Comparison of ENCODE assay signal across 19 cellular contexts in genomic region chr22:48880749-48881148, GRCh38.
DNase-seq lines count a peak whose midpoint lies in the region; ATAC-seq, FAIRE-seq and TF ChIP-seq lines count a peak whose summit lies in the region.
"Had no signal": no experiment of that assay in that cellular context is flagged by ENCODE, and none has a peak within 500 bp of the region (broad histone marks: within the 10 kb centered on the region; RNA-seq: fewer than 3 reads in every experiment).

No MANE protein-coding gene starts in this region.

- TF ChIP-seq POLR2A in K562 (conservative IDR thresholded peaks at IDR 0.05) (no peak), sigmoid colon (IDR thresholded peaks at IDR 0.05) (no peak)

- in situ Hi-C loops in K562 (cut with MboI), result no loop called here

- TF ChIP-seq CTCF in K562 (IDR thresholded peaks at IDR 0.05 in 2 of 3, conservative IDR thresholded peaks at IDR 0.05 in 1 of 3; ENCODE audit: insufficient read depth in 2 of 3, low read depth in 1 of 3, low read length in 3 of 3) (no peak), left lung (IDR thresholded peaks at IDR 0.05) (no peak), sigmoid colon (IDR thresholded peaks at IDR 0.05) (no peak)

- no peak overlapping the region for H3K4me2 ChIP-seq in K562 (ENCODE audit: insufficient read depth, low read length)
- H3K4me2 ChIP-seq: BLaER1 treated with 17β-estradiol and CSF1 and Interleukin-3, amounts not matched to agents 10 nM and 100 nM had no signal

- H3K4me1 ChIP-seq in K562 (replicated peaks in 1 of 2; ENCODE audit: control insufficient read depth in 2 of 2, insufficient read depth in 2 of 2, low read length in 2 of 2) (no peaks in the 10 kb centered on the region), left lung (no peaks in the 10 kb centered on the region), sigmoid colon (no peaks in the 10 kb centered on the region)
- H3K4me1 ChIP-seq: BLaER1 treated with 17β-estradiol and CSF1 and Interleukin-3, amounts not matched to agents 10 nM and 100 nM; HAP-1 had no signal

- ATAC-seq in K562 (no peak), left lung (no peak), GM18502 (IDR thresholded peaks at IDR 0.05; ENCODE audit: poor library complexity, unreplicated experiment) (no peak), GM21447 (IDR thresholded peaks at IDR 0.05; ENCODE audit: unreplicated experiment) (no peak)

- H3K27me3 ChIP-seq in K562 (ENCODE audit: control insufficient read depth in 2 of 2, insufficient read depth in 2 of 2, low read length in 2 of 2) (no peaks in the 10 kb centered on the region; a peak in 1 of 5 replicates), left lung (peaks cover 0 to 38% of the 10 kb centered on the region in 2 donors), sigmoid colon (peaks cover 2 to 30% (median 24%) of the 10 kb centered on the region in 3 donors)

- no peak overlapping the region for H3K9ac ChIP-seq in K562 (ENCODE audit: insufficient read depth in 1 of 2, low read depth in 2 of 2, low read length in 2 of 2)
- H3K9ac ChIP-seq: BLaER1 treated with 17β-estradiol and CSF1 and Interleukin-3, amounts not matched to agents 10 nM and 100 nM had no signal

- no peak for FAIRE-seq in K562 (lab: Jason Lieb, UNC)
- FAIRE-seq: GM18507 had no signal

- H3K9me3 ChIP-seq in K562 (replicated peaks; ENCODE audit: control insufficient read depth, insufficient read depth, low read depth, low read length), result no peaks in the 10 kb centered on the region
- H3K9me3 ChIP-seq in left lung, result no peaks in the 10 kb centered on the region
- no peaks in the 10 kb centered on the region for H3K9me3 ChIP-seq in sigmoid colon
- H3K9me3 ChIP-seq: BLaER1 treated with 17β-estradiol and CSF1 and Interleukin-3, amounts not matched to agents 10 nM and 100 nM; HAP-1 had no signal

- H3K4me3 ChIP-seq in K562 (no peak overlapping the region), left lung (no peak overlapping the region), sigmoid colon (no peak overlapping the region)
- H3K4me3 ChIP-seq: BLaER1 treated with 17β-estradiol and CSF1 and Interleukin-3, amounts not matched to agents 10 nM and 100 nM; HAP-1 had no signal

- POLR2A ChIA-PET in K562 (lab: Yijun Ruan, JAX), result no interaction called here

- H3K79me2 ChIP-seq in K562 (ENCODE audit: control insufficient read depth, insufficient read depth, low read length), result no peaks in the 10 kb centered on the region

- no TSS peak for BruUV-seq in K562 (replicated peaks; lab: Mats Ljungman, UMichigan)

- 3% methylated on average over 6 of the region's 11 CpGs for WGBS in K562 (ENCODE audit: insufficient coverage, low coverage, missing lambda C conversion rate)
- WGBS in sigmoid colon, 2 donors, result 90 to 92% methylated on average over 11 of the region's 11 CpGs

- no peaks in the 10 kb centered on the region for H3K36me3 ChIP-seq in K562 (ENCODE audit: control insufficient read depth, insufficient read depth, low read length)
- H3K36me3 ChIP-seq in left lung, result no peaks in the 10 kb centered on the region
- no peaks in the 10 kb centered on the region for H3K36me3 ChIP-seq in sigmoid colon
- H3K36me3 ChIP-seq: BLaER1 treated with 17β-estradiol and CSF1 and Interleukin-3, amounts not matched to agents 10 nM and 100 nM; HAP-1 had no signal

- peak; percentile 19 for DNase-seq in activated effector memory CD4-positive, alpha-beta T cell treated with anti-CD3 and anti-CD28 coated beads, Interleukin-2, amount 50 U/mL, for 16 hours
- DNase-seq in activated effector memory CD4-positive, alpha-beta T cell treated with Interleukin-2 at 50 U/mL for 16 hours, result no peak
- DNase-seq in K562 (ENCODE audit: extremely low read depth in 1 of 4, low spot score in 3 of 4) (no peak), left lung (peak; percentile 9 to 24), sigmoid colon (peak; percentile 20), substantia nigra (lab: John Stamatoyannopoulos, UW) (no peak)
- DNase-seq: 8988T; AML-193; CD4-positive, CD25-positive, alpha-beta regulatory T cell; DMS53; GF-D8; GOT3; HFFc6 had no signal

- H3K9me1 ChIP-seq in K562 (ENCODE audit: control insufficient read depth, insufficient read depth, low read length), result no peaks in the 10 kb centered on the region

- TF ChIP-seq EP300 in K562 (IDR thresholded peaks at IDR 0.05; ENCODE audit: low read length) (no peak), sigmoid colon (IDR thresholded peaks at IDR 0.05) (no peak)

- no peaks in the 10 kb centered on the region for H4K20me1 ChIP-seq in K562 (replicated peaks; ENCODE audit: control insufficient read depth, insufficient read depth, low read length)
- H4K20me1 ChIP-seq: BLaER1 treated with 17β-estradiol and CSF1 and Interleukin-3, amounts not matched to agents 10 nM and 100 nM had no signal

- no peak for TF ChIP-seq RAD21 in K562 (CRISPR knock-in tag; conservative IDR thresholded peaks at IDR 0.05 in 1 of 2, IDR thresholded peaks at IDR 0.05 in 1 of 2)

- intact Hi-C loops in K562 (cut with micrococcal nuclease), result no loop called here
- intact Hi-C loops in left lung (cut with DNase I), result no loop called here
- intact Hi-C loops in sigmoid colon (cut with DNase I), result no loop called here

- CTCF ChIA-PET in K562 (lab: Yijun Ruan, JAX; ENCODE audit: low intra/inter-chr PET ratio), result no interaction called here

- no peak overlapping the region for H3K27ac ChIP-seq in K562 (ENCODE audit: extremely low read depth, low read depth, low read length)
- no peak overlapping the region for H3K27ac ChIP-seq in left lung
- no peak overlapping the region for H3K27ac ChIP-seq in sigmoid colon
- H3K27ac ChIP-seq in substantia nigra (ENCODE audit: low read depth, low read length, poor library complexity, severe bottlenecking), result no peak overlapping the region
- H3K27ac ChIP-seq: BLaER1 treated with 17β-estradiol and CSF1 and Interleukin-3, amounts not matched to agents 10 nM and 100 nM; HL-60 had no signal

- H2AFZ ChIP-seq in K562 (ENCODE audit: low read depth, low read length), result no peak overlapping the region

TF ChIP-seq in K562, 482 proteins besides CTCF, POLR2A, EP300 and RAD21:
- TF ChIP-seq, protein P1, sequence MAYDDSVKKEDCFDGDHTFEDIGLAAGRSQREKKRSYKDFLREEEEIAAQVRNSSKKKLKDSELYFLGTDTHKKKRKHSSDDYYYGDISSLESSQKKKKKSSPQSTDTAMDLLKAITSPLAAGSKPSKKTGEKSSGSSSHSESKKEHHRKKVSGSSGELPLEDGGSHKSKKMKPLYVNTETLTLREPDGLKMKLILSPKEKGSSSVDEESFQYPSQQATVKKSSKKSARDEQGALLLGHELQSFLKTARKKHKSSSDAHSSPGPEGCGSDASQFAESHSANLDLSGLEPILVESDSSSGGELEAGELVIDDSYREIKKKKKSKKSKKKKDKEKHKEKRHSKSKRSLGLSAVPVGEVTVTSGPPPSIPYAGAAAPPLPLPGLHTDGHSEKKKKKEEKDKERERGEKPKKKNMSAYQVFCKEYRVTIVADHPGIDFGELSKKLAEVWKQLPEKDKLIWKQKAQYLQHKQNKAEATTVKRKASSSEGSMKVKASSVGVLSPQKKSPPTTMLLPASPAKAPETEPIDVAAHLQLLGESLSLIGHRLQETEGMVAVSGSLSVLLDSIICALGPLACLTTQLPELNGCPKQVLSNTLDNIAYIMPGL (CRISPR knock-in tag; IDR thresholded peaks at IDR 0.05), result no peak
- peak; percentile 24 to 48 for TF ChIP-seq E2F6 (IDR thresholded peaks at IDR 0.05; ENCODE audit: borderline replicate concordance in 1 of 2, extremely low read depth in 1 of 2, insufficient read depth in 1 of 2, insufficient read length in 1 of 2, low read depth in 1 of 2, low read length in 1 of 2, poor library complexity in 1 of 2, severe bottlenecking in 1 of 2)

Comparison
In these comparisons a context has a peak if more than half of its experiments do, and no peak if none do; other contexts are left out.
1. DNase-seq: peak in activated effector memory CD4-positive, alpha-beta T cell treated with anti-CD3 and anti-CD28 coated beads, Interleukin-2, amount 50 U/mL, for 16 hours (single experiment), left lung (2 of 2) and sigmoid colon (single experiment); none in activated effector memory CD4-positive, alpha-beta T cell treated with Interleukin-2 at 50 U/mL for 16 hours (single experiment), K562 (0 of 4) and substantia nigra (0 of 49).